8 cellular contexts compared by ENCODE assay signal in genomic region chr13:101751488-101751887, GRCh38.
DNase-seq lines count a peak whose midpoint lies in the region; ATAC-seq and TF ChIP-seq lines count a peak whose summit lies in the region.

No MANE protein-coding gene starts in this region.

- H3K56ac ChIP-seq in H9 (ENCODE audit: insufficient read length, low read depth, low read length) = no peak overlapping the region

- H3K27me3 ChIP-seq in right cardiac atrium (ENCODE audit: control insufficient read depth, insufficient read depth) = no peaks in the 10 kb centered on the region
- H3K27me3 ChIP-seq in H9 (ENCODE audit: insufficient read depth, low read length) = no peaks in the 10 kb centered on the region

- WGBS in right cardiac atrium = 10% methylated on average over 3 of the region's 3 CpGs
- WGBS in H9 (ENCODE audit: extremely low coverage, insufficient read length, low lambda C conversion rate) = no CpG with 5 or more reads among the region's 3 CpGs

- no peak overlapping the region for H3K9ac ChIP-seq in H9 (ENCODE audit: extremely low read depth, insufficient read length, low read length)

- no peak overlapping the region for H4K91ac ChIP-seq in H9 (ENCODE audit: insufficient read length, low read depth, low read length)

- H3K9me3 ChIP-seq in right cardiac atrium (ENCODE audit: control insufficient read depth, low read length) = no peaks in the 10 kb centered on the region
- H3K9me3 ChIP-seq in H9 (ENCODE audit: control insufficient read depth, low read depth, low read length) = no peaks in the 10 kb centered on the region

- no peaks in the 10 kb centered on the region for H3K27me3 Mint-ChIP-seq in H9 (ENCODE audit: low read depth)

- H3K36me3 Mint-ChIP-seq in H9 (ENCODE audit: insufficient read depth in 1 of 3, low read depth in 3 of 3) = no peaks in the 10 kb centered on the region

- no peak overlapping the region for H3K18ac ChIP-seq in H9 (ENCODE audit: insufficient read length, low read depth, low read length)

- H3K4me1 ChIP-seq in right cardiac atrium (ENCODE audit: control insufficient read depth, insufficient read depth, low read length) (no peaks in the 10 kb centered on the region), H9 (ENCODE audit: insufficient read depth, low read length) (peaks cover 3% of the 10 kb centered on the region; the same call in 1 of the 2 replicates)

- no peaks in the 10 kb centered on the region for H3K23me2 ChIP-seq in H9 (ENCODE audit: insufficient read length, low read depth, low read length, poor library complexity, severe bottlenecking)

- no peak overlapping the region for H2BK20ac ChIP-seq in H9 (ENCODE audit: low read depth, low read length, poor library complexity, severe bottlenecking)

- intact Hi-C loops in right cardiac atrium (cut with DNase I) = loop anchor here in 3 of 4 donors (10.0 kb wide), 3 partner anchors 227 to 607 kb away; no protein-coding TSS in a partner anchor

- no peak overlapping the region for H2BK12ac ChIP-seq in H9 (ENCODE audit: insufficient read length, low read depth, low read length)

- ATAC-seq in GM19395 (IDR thresholded peaks at IDR 0.05; ENCODE audit: unreplicated experiment) (peak; percentile 76), right cardiac atrium (no peak)

- H3K14ac ChIP-seq in H9 (ENCODE audit: insufficient read depth, low read length) = no peak overlapping the region

- no peaks in the 10 kb centered on the region for H4K20me1 ChIP-seq in H9 (ENCODE audit: control insufficient read depth, insufficient read depth, insufficient read length)

- no peak overlapping the region for H3K4me3 ChIP-seq in right cardiac atrium (ENCODE audit: low read length)

- H3K4me3 Mint-ChIP-seq in H9 = no peak overlapping the region

- H4K8ac ChIP-seq in H9 (replicated peaks; ENCODE audit: insufficient read length, low read depth, low read length) = no peak overlapping the region

- H4K5ac ChIP-seq in H9 (ENCODE audit: insufficient read length, low read depth, low read length) = no peak overlapping the region

- no peak overlapping the region for H2BK120ac ChIP-seq in H9 (ENCODE audit: low read depth, low read length, poor library complexity, severe bottlenecking)

- H3K27ac Mint-ChIP-seq in H9 = no peak overlapping the region

- TF ChIP-seq CTCF in H9 (conservative IDR thresholded peaks at IDR 0.05) = no peak

- H3K9me3 Mint-ChIP-seq in H9 = no peaks in the 10 kb centered on the region

- DNase-seq in HT-29 (ENCODE audit: low spot score) (peak; percentile 36), RPMI7951 (ENCODE audit: low read depth) (peak; percentile 88), lung microvascular endothelial cell (ENCODE audit: low read depth in 2 of 2) (peak; percentile 44 to 86), T-helper 1 cell (no peak), right cardiac atrium (no peak), H9 (no peak)
- no peak for DNase-seq in stimulated activated CD4-positive, alpha-beta T cell treated with anti-CD3 and anti-CD28 coated beads, Interleukin-15, amount 100 ng/mL, for 24 hours

- no peak overlapping the region for H3K23ac ChIP-seq in H9 (ENCODE audit: insufficient read length, low read depth, low read length)

- no peaks in the 10 kb centered on the region for H3K79me1 ChIP-seq in H9 (ENCODE audit: insufficient read depth, low read depth, low read length, poor library complexity, severe bottlenecking)

- H2AK5ac ChIP-seq in H9 (ENCODE audit: insufficient read length, low read length) = no peak overlapping the region

- no peak overlapping the region for H3K4me2 ChIP-seq in H9 (ENCODE audit: insufficient read depth, insufficient read length, low read length)

- no peaks in the 10 kb centered on the region for H3K79me2 ChIP-seq in H9 (ENCODE audit: insufficient read depth, low read length)

- no peak overlapping the region for H2BK5ac ChIP-seq in H9 (ENCODE audit: insufficient read length, low read length)

- no peak overlapping the region for H2BK15ac ChIP-seq in H9 (ENCODE audit: low read depth, low read length)

- no peak overlapping the region for H3T11ph ChIP-seq in H9 (ENCODE audit: low read length)

- H3K27ac ChIP-seq in right cardiac atrium (ENCODE audit: low read length) (no peak overlapping the region), H9 (ENCODE audit: insufficient read length, low read depth, low read length) (no peak overlapping the region)

- H3K4ac ChIP-seq in H9 (ENCODE audit: low read depth, low read length) = no peak overlapping the region

- H3K4me1 Mint-ChIP-seq in H9 = peaks cover 3 to 9% of the 10 kb centered on the region in 2 experiments; a peak in 3 of 4 replicates

- H2AFZ ChIP-seq in H9 (ENCODE audit: low read length) = no peak overlapping the region

Comparison
In these comparisons a context has a peak if more than half of its experiments do, and no peak if none do; other contexts are left out.
1. DNase-seq: peak in HT-29 (single experiment), RPMI7951 (single experiment) and lung microvascular endothelial cell (2 of 2); none in stimulated activated CD4-positive, alpha-beta T cell treated with anti-CD3 and anti-CD28 coated beads, Interleukin-15, amount 100 ng/mL, for 24 hours (single experiment), T-helper 1 cell (0 of 5), right cardiac atrium (0 of 3) and H9 (single experiment).